Comparison of ENCODE assay signal across 18 cellular contexts in the genomic region with DNA sequence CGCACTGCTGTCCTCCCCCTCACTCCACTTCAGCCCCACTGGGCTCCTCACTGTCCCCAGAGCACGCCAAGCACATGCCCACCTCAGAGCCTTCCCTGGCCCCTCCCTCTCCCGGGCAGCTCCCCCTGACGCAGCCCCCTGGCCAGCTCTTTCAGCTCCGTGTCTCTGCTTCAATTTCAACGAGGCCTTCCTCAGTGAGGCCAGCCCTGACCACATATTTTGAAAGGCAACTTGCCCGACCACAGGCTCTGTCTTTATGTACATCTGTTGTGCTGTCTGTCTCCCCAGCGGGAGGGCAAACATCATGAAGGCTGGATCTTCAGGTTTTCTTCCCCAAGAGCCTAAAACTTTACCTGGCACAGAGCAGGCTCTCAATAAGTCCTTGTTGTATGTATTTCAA. TPM values are rescaled to one million over a fixed set of nuclear protein-coding genes. Genes with fewer than 3 reads are reported as not detected.
DNase-seq lines count a peak whose midpoint lies in the region; ATAC-seq and TF ChIP-seq lines count a peak whose summit lies in the region.
"Had no signal": no experiment of that assay in that cellular context is flagged by ENCODE, and none has a peak within 500 bp of the region (broad histone marks: within the 10 kb centered on the region; RNA-seq: fewer than 3 reads in every experiment).

No MANE protein-coding gene starts in this region.

- H3K4me1 ChIP-seq in right cardiac atrium (ENCODE audit: control insufficient read depth, insufficient read depth, low read length) (peaks cover 5% of the 10 kb centered on the region), gastrocnemius medialis (peaks cover 71 to 78% of the 10 kb centered on the region in 2 donors)
- H3K4me1 ChIP-seq: HAP-1 had no signal

- H3K36me3 ChIP-seq in gastrocnemius medialis = no peaks in the 10 kb centered on the region
- H3K36me3 ChIP-seq: HAP-1 had no signal

- 31% methylated on average over 8 of the region's 8 CpGs for WGBS in right cardiac atrium

- no peaks in the 10 kb centered on the region for H3K27me3 ChIP-seq in right cardiac atrium (ENCODE audit: control insufficient read depth, insufficient read depth)
- H3K27me3 ChIP-seq in gastrocnemius medialis = no peaks in the 10 kb centered on the region

- H3K9me3 ChIP-seq in right cardiac atrium (ENCODE audit: control insufficient read depth, low read length) = no peaks in the 10 kb centered on the region
- H3K9me3 ChIP-seq in gastrocnemius medialis = no peaks in the 10 kb centered on the region
- H3K9me3 ChIP-seq: HAP-1 had no signal

- TF ChIP-seq CTCF in cardiac fibroblast (IDR thresholded peaks at IDR 0.05; ENCODE audit: low read depth, low read length) (no peak), gastrocnemius medialis (IDR thresholded peaks at IDR 0.05 in 4 of 5, conservative IDR thresholded peaks at IDR 0.05 in 1 of 5) (no peak)

- in situ Hi-C loops in gastrocnemius medialis (cut with MboI; ENCODE audit: low sequenced_read_pairs in 4 of 4) = no loop called here

- intact Hi-C loops in right cardiac atrium (cut with DNase I) (no loop called here), gastrocnemius medialis (cut with DNase I; ENCODE audit: low total_unique reads) (no loop called here)

- no peak overlapping the region for H3K4me3 ChIP-seq in cardiac fibroblast (replicated peaks in 1 of 2; ENCODE audit: low read depth in 2 of 2, low read length in 2 of 2)
- no peak overlapping the region for H3K4me3 ChIP-seq in right cardiac atrium (ENCODE audit: low read length)
- no peak overlapping the region for H3K4me3 ChIP-seq in gastrocnemius medialis
- H3K4me3 ChIP-seq: HAP-1 had no signal

- ATAC-seq in right cardiac atrium (no peak), gastrocnemius medialis (no peak), HG03095 (IDR thresholded peaks at IDR 0.05; ENCODE audit: unreplicated experiment) (no peak)
- ATAC-seq: activated T-cell treated with anti-CD3 and anti-CD28 coated beads, Interleukin-2, amount 50 U/mL, for 4 hours; effector memory CD8-positive, alpha-beta T cell had no signal

- H3K27ac ChIP-seq in right cardiac atrium (ENCODE audit: low read length) (peak overlapping the region; percentile 71), gastrocnemius medialis (peak overlapping the region; percentile 90 to 93 (median 92))

- DNase-seq in EL (peak; percentile 43), cardiac fibroblast (ENCODE audit: low read depth in 2 of 2) (peak; percentile 12 to 43), right cardiac atrium (no peak), gastrocnemius medialis (no peak), SW480 (ENCODE audit: low spot score) (no peak), Kasumi-1 (lab: John Stamatoyannopoulos, UW) (no peak), activated gamma-delta T cell (lab: John Stamatoyannopoulos, UW) (no peak)
- DNase-seq: activated CD4-positive, alpha-beta T cell treated with anti-CD3 and anti-CD28 coated beads, Interleukin-2, amount 10 ng/mL, durations not matched to agents 24 days and 14 days; activated T-cell treated with anti-CD3 and anti-CD28 coated beads, Interleukin-2, amount 50 U/mL, for 4 hours; amygdala; effector memory CD8-positive, alpha-beta T cell; hippocampal formation; KG1; NCI-H187; NCI-H69; T-helper 9 cell had no signal

- TF ChIP-seq POLR2A in gastrocnemius medialis (IDR thresholded peaks at IDR 0.05) = no peak

RNA-seq across cellular contexts. Expression of gene JPH2, which starts 44.6 kb away (rescaled TPM):
- total RNA-seq in right cardiac atrium (100 to 1,000 TPM in 3 of 4 donors, 10 to 100 TPM in 1; 99.0 to 117 (median 107) TPM), gastrocnemius medialis (10 to 100 TPM; 18.3 to 86.6 (median 38.0) TPM)
- 78.2 TPM for polyA plus RNA-seq in right cardiac atrium
- total RNA-seq: activated T-cell treated with anti-CD3 and anti-CD28 coated beads, Interleukin-2, amount 50 U/mL, for 4 hours had no signal

Comparison
In these comparisons a context has a peak if more than half of its experiments do, and no peak if none do; other contexts are left out.
1. DNase-seq: peak in EL (single experiment) and cardiac fibroblast (2 of 2); none in right cardiac atrium (0 of 3), gastrocnemius medialis (0 of 2), SW480 (single experiment), Kasumi-1 (0 of 2) and activated gamma-delta T cell (single experiment).